Comparison of ENCODE assay signal across 9 cellular contexts in the genomic region with DNA sequence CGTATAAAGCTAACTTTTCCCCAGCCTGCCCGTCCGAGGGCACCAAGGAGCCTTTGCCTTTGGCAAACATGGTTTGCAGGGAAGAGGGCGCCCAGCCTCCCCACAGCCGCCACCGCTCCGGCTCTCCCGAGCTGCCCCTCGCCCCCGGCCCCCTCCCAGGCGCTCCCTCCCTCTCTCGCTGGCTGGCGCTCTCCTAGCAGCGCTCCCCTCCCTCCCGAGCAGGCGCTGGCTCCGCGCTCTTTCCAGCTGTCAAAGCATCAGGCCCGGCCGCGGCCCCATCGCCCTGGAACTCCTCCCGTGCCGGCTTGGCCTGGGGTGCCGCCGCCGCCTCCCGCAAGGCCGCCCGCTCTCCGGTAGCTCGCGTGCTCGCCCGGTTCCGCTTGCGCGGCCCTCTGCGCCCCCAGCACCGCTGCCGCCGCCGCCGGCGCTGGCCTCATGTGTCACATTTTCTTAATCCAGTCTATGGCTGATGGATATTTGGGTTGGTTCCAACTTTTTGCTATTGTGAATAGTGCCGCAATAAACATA. TPM values are rescaled to one million over a fixed set of nuclear protein-coding genes. Genes with fewer than 3 reads are reported as not detected.
"Had no signal": no experiment of that assay in that cellular context is flagged by ENCODE, and none has a peak within 500 bp of the region (broad histone marks: within the 10 kb centered on the region; RNA-seq: fewer than 3 reads in every experiment).

No MANE protein-coding gene starts in this region.

RNA-seq across cellular contexts. Expression of a gene that starts 10.7 kb away (rescaled TPM):
- total RNA-seq: left lung; lower leg skin; naive thymus-derived CD8-positive, alpha-beta T cell; osteoblast; psoas muscle; sigmoid colon; spleen; subcutaneous adipose tissue; thoracic aorta had no signal
- polyA plus RNA-seq: naive thymus-derived CD8-positive, alpha-beta T cell had no signal
